1 cellular context compared by ENCODE assay signal in genomic region chr22:28009272-28009827, GRCh38.
TF ChIP-seq lines count a peak whose summit lies in the region.

No MANE protein-coding gene starts in this region.

TF ChIP-seq in GM12878, 131 proteins besides CTCF, POLR2A, EP300 and RAD21 (continued from another document):
- TF ChIP-seq STAT1 (conservative IDR thresholded peaks at IDR 0.05) (0 out of 2 replicates have a peak, but pooled peaks have one; percentile 53), BHLHE40 (IDR thresholded peaks at IDR 0.05; ENCODE audit: borderline replicate concordance in 1 of 2, low read depth in 2 of 2, low read length in 1 of 2) (peak in 1 of 2 experiments; percentile 40; a peak in 2 of 4 replicates), KDM1A (IDR thresholded peaks at IDR 0.05; ENCODE audit: borderline replicate concordance) (no peak), ZNF592 (IDR thresholded peaks at IDR 0.05) (no peak), TCF3 (IDR thresholded peaks at IDR 0.05; ENCODE audit: borderline replicate concordance, insufficient read depth, low read depth, low read length) (no peak), TARDBP (IDR thresholded peaks at IDR 0.05; ENCODE audit: borderline replicate concordance) (no peak), RB1 (IDR thresholded peaks at IDR 0.05; ENCODE audit: borderline replicate concordance) (0 out of 2 replicates have a peak, but pooled peaks have one; percentile 40), PAX5 (IDR thresholded peaks at IDR 0.05; ENCODE audit: borderline replicate concordance, low read depth, low read length) (no peak), IKZF2 (IDR thresholded peaks at IDR 0.05) (no peak), BMI1 (IDR thresholded peaks at IDR 0.05; ENCODE audit: borderline replicate concordance) (no peak), ZNF207 (IDR thresholded peaks at IDR 0.05; ENCODE audit: borderline replicate concordance) (0 out of 2 replicates have a peak, but pooled peaks have one; percentile 54), SMARCA5 (IDR thresholded peaks at IDR 0.05) (0 out of 2 replicates have a peak, but pooled peaks have one; percentile 37), HDAC6 (IDR thresholded peaks at IDR 0.05; ENCODE audit: unreplicated experiment) (no peak), RBBP5 (conservative IDR thresholded peaks at IDR 0.05) (no peak), ZNF384 (IDR thresholded peaks at IDR 0.05; ENCODE audit: borderline replicate concordance, low read depth, low read length) (no peak), CBX5 (IDR thresholded peaks at IDR 0.05; ENCODE audit: low read depth) (no peak), WRNIP1 (IDR thresholded peaks at IDR 0.05; ENCODE audit: borderline replicate concordance, low read depth, low read length) (no peak), ZNF622 (IDR thresholded peaks at IDR 0.05) (no peak), POLR2AphosphoS2 (IDR thresholded peaks at IDR 0.05; ENCODE audit: low read depth, low read length) (no peak), MEF2A (IDR thresholded peaks at IDR 0.05; ENCODE audit: insufficient read depth, low read depth, low read length) (no peak), SMC3 (IDR thresholded peaks at IDR 0.05; ENCODE audit: borderline replicate concordance, low read length) (peak; percentile 95), YY1 (IDR thresholded peaks at IDR 0.05; ENCODE audit: low read depth, low read length) (peak; percentile 62; the same call in 1 of the 2 replicates), GABPA (IDR thresholded peaks at IDR 0.05; ENCODE audit: low read depth) (no peak)
TF ChIP-seq in GM12878: peak in this region for 8.
